Comparison of ENCODE assay signal across 8 cellular contexts in genomic region chr1:19344372-19344810, GRCh38. TPM values are rescaled to one million over a fixed set of nuclear protein-coding genes. Genes with fewer than 3 reads are reported as not detected.
A peak's percentile ranks its signal among the peaks of the same experiment; 100 is the strongest.
DNase-seq lines count a peak whose midpoint lies in the region; ATAC-seq, FAIRE-seq and TF ChIP-seq lines count a peak whose summit lies in the region.

No MANE protein-coding gene starts in this region.

- no peaks in the 10 kb centered on the region for H3K9me3 ChIP-seq in CD4-positive, CD25-positive, alpha-beta regulatory T cell (ENCODE audit: control insufficient read depth in 2 of 2, low read length in 2 of 2)
- no peaks in the 10 kb centered on the region for H3K9me3 ChIP-seq in small intestine (ENCODE audit: control insufficient read depth, low read depth)

- peaks cover 78% of the 10 kb centered on the region for H3K36me3 ChIP-seq in CD4-positive, CD25-positive, alpha-beta regulatory T cell (ENCODE audit: control insufficient read depth, insufficient read depth, low read length)
- peaks cover 0 to 10% of the 10 kb centered on the region in 2 donors for H3K36me3 ChIP-seq in small intestine (ENCODE audit: control insufficient read depth in 2 of 2, insufficient read depth in 2 of 2, low read length in 2 of 2)

- H3K4me1 Mint-ChIP-seq in CD4-positive, CD25-positive, alpha-beta regulatory T cell = peaks cover 0 to 8% (median 1%) of the 10 kb centered on the region in 4 donors
- H3K4me1 Mint-ChIP-seq in activated naive CD8-positive, alpha-beta T cell treated with anti-CD3 and anti-CD28 coated beads, Interleukin-2, amount 50 U/mL, for 24 hours = peaks cover 5% of the 10 kb centered on the region

- ATAC-seq in CD4-positive, CD25-positive, alpha-beta regulatory T cell (ENCODE audit: low read depth in 2 of 2) = peak; percentile 32 to 40
- peak; percentile 56 for ATAC-seq in activated naive CD8-positive, alpha-beta T cell treated with anti-CD3 and anti-CD28 coated beads, Interleukin-2, amount 50 U/mL, for 24 hours
- ATAC-seq in left cardiac atrium (peak; percentile 60 to 62), GM18909 (IDR thresholded peaks at IDR 0.05; ENCODE audit: poor library complexity, unreplicated experiment) (no peak)

- H3K27me3 ChIP-seq in CD4-positive, CD25-positive, alpha-beta regulatory T cell (ENCODE audit: control insufficient read depth, insufficient read depth, low read length) = no peaks in the 10 kb centered on the region
- H3K27me3 ChIP-seq in small intestine (ENCODE audit: control insufficient read depth in 2 of 2, insufficient read depth in 2 of 2, low read length in 2 of 2) = no peaks in the 10 kb centered on the region

- peak; percentile 80 for TF ChIP-seq CTCF in HFF-Myc (IDR thresholded peaks at IDR 0.05; ENCODE audit: low read depth, low read length, missing control alignments)
- TF ChIP-seq CTCF in RWPE1 (conservative IDR thresholded peaks at IDR 0.05; ENCODE audit: low read depth) = peak; percentile 90

- intact Hi-C loops in left cardiac atrium (cut with DNase I) = loop anchor here (2.0 to 5.0 kb wide), 2 partner anchors 306 to 308 kb away; no protein-coding TSS in a partner anchor

- H3K4me1 ChIP-seq in CD4-positive, CD25-positive, alpha-beta regulatory T cell (ENCODE audit: control insufficient read depth, insufficient read depth, low read length, poor library complexity, severe bottlenecking) = no peaks in the 10 kb centered on the region
- H3K4me1 ChIP-seq in small intestine (ENCODE audit: control insufficient read depth in 2 of 2, insufficient read depth in 1 of 2, low read depth in 1 of 2, low read length in 1 of 2) = no peaks in the 10 kb centered on the region

- H3K4me3 ChIP-seq in CD4-positive, CD25-positive, alpha-beta regulatory T cell (ENCODE audit: low read depth, low read length) = no peak overlapping the region
- H3K4me3 ChIP-seq in HFF-Myc (replicated peaks; ENCODE audit: low read depth, low read length) (no peak overlapping the region), small intestine (ENCODE audit: low read depth in 1 of 2, low read length in 2 of 2) (no peak overlapping the region)

- CTCF ChIA-PET in RWPE1 (lab: Yijun Ruan, JAX) = interaction anchor here (0.7 to 1.7 kb wide), 8 partner anchors 10 to 316 kb away, joined by 3 to 7 read pairs (median 3); no protein-coding TSS in a partner anchor

- 30 to 53% (median 47%) methylated on average over 12 of the region's 12 CpGs for WGBS in small intestine, 3 donors

- POLR2A ChIA-PET in RWPE1 (lab: Yijun Ruan, JAX; ENCODE audit: low non-redundant PET) = no interaction called here

- H3K27ac Mint-ChIP-seq in CD4-positive, CD25-positive, alpha-beta regulatory T cell = peak overlapping the region in 1 of 3 donors; percentile 69
- peak overlapping the region; percentile 18 for H3K27ac Mint-ChIP-seq in activated naive CD8-positive, alpha-beta T cell treated with anti-CD3 and anti-CD28 coated beads, Interleukin-2, amount 50 U/mL, for 24 hours

- H3K27me3 Mint-ChIP-seq in CD4-positive, CD25-positive, alpha-beta regulatory T cell = no peaks in the 10 kb centered on the region
- H3K27me3 Mint-ChIP-seq in activated naive CD8-positive, alpha-beta T cell treated with anti-CD3 and anti-CD28 coated beads, Interleukin-2, amount 50 U/mL, for 24 hours = no peaks in the 10 kb centered on the region

- no peak overlapping the region for H3K4me3 Mint-ChIP-seq in CD4-positive, CD25-positive, alpha-beta regulatory T cell
- no peak overlapping the region for H3K4me3 Mint-ChIP-seq in activated naive CD8-positive, alpha-beta T cell treated with anti-CD3 and anti-CD28 coated beads, Interleukin-2, amount 50 U/mL, for 24 hours

- H3K36me3 Mint-ChIP-seq in CD4-positive, CD25-positive, alpha-beta regulatory T cell = peaks cover 19% of the 10 kb centered on the region
- peaks cover 14% of the 10 kb centered on the region for H3K36me3 Mint-ChIP-seq in activated naive CD8-positive, alpha-beta T cell treated with anti-CD3 and anti-CD28 coated beads, Interleukin-2, amount 50 U/mL, for 24 hours (ENCODE audit: low read depth)

- peak; percentile 11 to 34 (median 32) for DNase-seq in CD4-positive, CD25-positive, alpha-beta regulatory T cell
- DNase-seq in HFF-Myc (ENCODE audit: extremely low read depth, low read depth) (no peak), RWPE1 (ENCODE audit: low spot score) (peak; percentile 38), left cardiac atrium (peak; percentile 73), small intestine (peak; percentile 68), GM19240 (ENCODE audit: insufficient read length, low spot score) (no peak)
- DNase-seq in activated naive CD8-positive, alpha-beta T cell treated with anti-CD3 and anti-CD28 coated beads, Interleukin-2, amount 50 U/mL, for 24 hours = peak; percentile 61

- FAIRE-seq in small intestine (lab: Jason Lieb, UNC) = no peak

- H3K9me3 Mint-ChIP-seq in CD4-positive, CD25-positive, alpha-beta regulatory T cell = no peaks in the 10 kb centered on the region
- no peaks in the 10 kb centered on the region for H3K9me3 Mint-ChIP-seq in activated naive CD8-positive, alpha-beta T cell treated with anti-CD3 and anti-CD28 coated beads, Interleukin-2, amount 50 U/mL, for 24 hours

- H3K27ac ChIP-seq in CD4-positive, CD25-positive, alpha-beta regulatory T cell (ENCODE audit: insufficient read depth, low read length, poor library complexity, severe bottlenecking) = no peak overlapping the region
- H3K27ac ChIP-seq in RWPE1 (peak overlapping the region; percentile 50), small intestine (ENCODE audit: low read depth in 1 of 2, low read length in 1 of 2) (no peak overlapping the region)

RNA-seq across cellular contexts. Expression of gene SLC66A1, which starts 32.3 kb away (rescaled TPM):
- 3.2 TPM for total RNA-seq in CD4-positive, CD25-positive, alpha-beta regulatory T cell
- 1 to 10 TPM; 3.7 to 8.7 (median 5.8) TPM for polyA plus RNA-seq in CD4-positive, CD25-positive, alpha-beta regulatory T cell
- total RNA-seq in left cardiac atrium = 1 to 10 TPM; 7.6 to 8.2 TPM
- 10 to 100 TPM; 14.6 to 46.7 (median 39.2) TPM for polyA plus RNA-seq in small intestine

RNA-seq across cellular contexts. Expression of gene AKR7A2, which starts 32.4 kb away (rescaled TPM):
- 20.5 TPM for total RNA-seq in CD4-positive, CD25-positive, alpha-beta regulatory T cell
- polyA plus RNA-seq in CD4-positive, CD25-positive, alpha-beta regulatory T cell = 100 to 1,000 TPM; 107 to 133 (median 115) TPM
- total RNA-seq in left cardiac atrium = 10 to 100 TPM; 31.3 to 32.9 TPM
- polyA plus RNA-seq in small intestine = 100 to 1,000 TPM in 2 of 3 donors, 10 to 100 TPM in 1; 73.2 to 153 (median 147) TPM

RNA-seq across cellular contexts. Expression of gene AKR7A3, which starts 55.8 kb away (rescaled TPM):
- 0.99 TPM for total RNA-seq in CD4-positive, CD25-positive, alpha-beta regulatory T cell
- polyA plus RNA-seq in CD4-positive, CD25-positive, alpha-beta regulatory T cell = under 1 TPM in 1 of 4 donors, not detected in 3; 0.25 TPM
- total RNA-seq in left cardiac atrium = under 1 TPM in 1 of 2 donors, not detected in 1; 0.12 TPM
- polyA plus RNA-seq in small intestine = 1,000 to 10,000 TPM in 2 of 3 donors, 100 to 1,000 TPM in 1; 249 to 1,138 (median 1,022) TPM

Comparison
In these comparisons a context has a peak if more than half of its experiments do, and no peak if none do; other contexts are left out.
1. DNase-seq: peak in CD4-positive, CD25-positive, alpha-beta regulatory T cell (3 of 3), RWPE1 (single experiment), activated naive CD8-positive, alpha-beta T cell treated with anti-CD3 and anti-CD28 coated beads, Interleukin-2, amount 50 U/mL, for 24 hours (single experiment), left cardiac atrium (single experiment) and small intestine (single experiment); none in HFF-Myc (single experiment) and GM19240 (single experiment).